Comparison of ENCODE assay signal across 21 cellular contexts in genomic region chr11:383431-383830, GRCh38. TPM values are rescaled to one million over a fixed set of nuclear protein-coding genes. Genes with fewer than 3 reads are reported as not detected.
"Had no signal": no experiment of that assay in that cellular context is flagged by ENCODE, and none has a peak within 500 bp of the region (broad histone marks: within the 10 kb centered on the region; RNA-seq: fewer than 3 reads in every experiment).

No MANE protein-coding gene starts in this region.

- H3K27ac ChIP-seq: coronary artery, left lung, sigmoid colon, upper lobe of right lung had no signal

- H3K36me3 ChIP-seq: left lung, sigmoid colon, upper lobe of right lung had no signal

- H3K9me3 Mint-ChIP-seq: activated CD4-positive, alpha-beta T cell treated with anti-CD3 and anti-CD28 coated beads, Interleukin-2, amount 10 ng/mL, durations not matched to agents 24 days and 14 days had no signal

- DNase-seq: activated CD4-positive, alpha-beta memory T cell treated with anti-CD3 and anti-CD28 coated beads, Interleukin-2, amount 10 ng/mL, durations not matched to agents 7 days and 5 days; activated CD4-positive, alpha-beta T cell treated with anti-CD3 and anti-CD28 coated beads, Interleukin-2, amount 10 ng/mL, durations not matched to agents 24 days and 14 days; activated effector memory CD4-positive, alpha-beta T cell treated with Interleukin-2 at 50 U/mL for 16 hours; activated naive CD4-positive, alpha-beta T cell treated with anti-CD3 and anti-CD28 coated beads for 36 hours; activated naive CD8-positive, alpha-beta T cell treated with anti-CD3 and anti-CD28 coated beads, Interleukin-2, amount 10 ng/mL, durations not matched to agents 7 days and 5 days; activated T-cell treated with anti-CD3 and anti-CD28 coated beads, Interleukin-2, amount 50 U/mL, for 72 hours; amniotic stem cell; cerebellar nuclear complex; occipital lobe; posterior cingulate gyrus; sigmoid colon; stimulated activated CD4-positive, alpha-beta T cell treated with anti-CD3 and anti-CD28 coated beads, Interleukin-2, amount 100 ng/mL, for 48 hours; stimulated activated naive CD4-positive, alpha-beta T cell treated with Interleukin-2 at 50 U/mL for 16 hours; SW 1271; T-helper 17 cell; upper lobe of right lung had no signal

- H3K4me3 Mint-ChIP-seq: activated CD4-positive, alpha-beta memory T cell treated with anti-CD3 and anti-CD28 coated beads, Interleukin-2, amount 10 ng/mL, durations not matched to agents 7 days and 5 days; activated CD4-positive, alpha-beta T cell treated with anti-CD3 and anti-CD28 coated beads, Interleukin-2, amount 10 ng/mL, durations not matched to agents 24 days and 14 days; activated naive CD4-positive, alpha-beta T cell treated with anti-CD3 and anti-CD28 coated beads for 36 hours; activated naive CD8-positive, alpha-beta T cell treated with anti-CD3 and anti-CD28 coated beads, Interleukin-2, amount 10 ng/mL, durations not matched to agents 7 days and 5 days; activated T-cell treated with anti-CD3 and anti-CD28 coated beads, Interleukin-2, amount 50 U/mL, for 72 hours; nephron; T-helper 17 cell had no signal

- ATAC-seq: activated CD4-positive, CD25-positive, alpha-beta regulatory T cell treated with anti-CD3 and anti-CD28 coated beads, Interleukin-2, amount 50 U/mL, for 24 hours; activated T-cell treated with anti-CD3 and anti-CD28 coated beads, Interleukin-2, amount 50 U/mL, for 72 hours; left lung; T-helper 17 cell; upper lobe of right lung had no signal

- H3K4me1 ChIP-seq: left lung, sigmoid colon, upper lobe of right lung had no signal

- H3K4me3 ChIP-seq: coronary artery, left lung, sigmoid colon, upper lobe of right lung had no signal

- H3K27me3 ChIP-seq: upper lobe of right lung had no signal

- H3K27ac Mint-ChIP-seq: activated CD4-positive, alpha-beta memory T cell treated with anti-CD3 and anti-CD28 coated beads, Interleukin-2, amount 10 ng/mL, durations not matched to agents 7 days and 5 days; activated CD4-positive, alpha-beta T cell treated with anti-CD3 and anti-CD28 coated beads, Interleukin-2, amount 10 ng/mL, durations not matched to agents 24 days and 14 days; activated naive CD8-positive, alpha-beta T cell treated with anti-CD3 and anti-CD28 coated beads, Interleukin-2, amount 10 ng/mL, durations not matched to agents 7 days and 5 days; activated T-cell treated with anti-CD3 and anti-CD28 coated beads, Interleukin-2, amount 50 U/mL, for 72 hours; T-helper 17 cell had no signal

RNA-seq across cellular contexts. Expression of gene PKP3, which starts 10.6 kb away (rescaled TPM):
- total RNA-seq: activated CD4-positive, alpha-beta memory T cell treated with anti-CD3 and anti-CD28 coated beads, Interleukin-2, amount 10 ng/mL, durations not matched to agents 7 days and 5 days; activated CD4-positive, alpha-beta T cell treated with anti-CD3 and anti-CD28 coated beads, Interleukin-2, amount 10 ng/mL, durations not matched to agents 24 days and 14 days; activated naive CD4-positive, alpha-beta T cell treated with anti-CD3 and anti-CD28 coated beads for 36 hours; T-helper 17 cell had no signal

RNA-seq across cellular contexts. Expression of gene ANO9, which starts 58.4 kb away (rescaled TPM):
- total RNA-seq: fibroblast of lung, occipital lobe had no signal
- polyA plus RNA-seq: fibroblast of lung had no signal
